Comparison of ENCODE assay signal across 13 cellular contexts in the genomic region with DNA sequence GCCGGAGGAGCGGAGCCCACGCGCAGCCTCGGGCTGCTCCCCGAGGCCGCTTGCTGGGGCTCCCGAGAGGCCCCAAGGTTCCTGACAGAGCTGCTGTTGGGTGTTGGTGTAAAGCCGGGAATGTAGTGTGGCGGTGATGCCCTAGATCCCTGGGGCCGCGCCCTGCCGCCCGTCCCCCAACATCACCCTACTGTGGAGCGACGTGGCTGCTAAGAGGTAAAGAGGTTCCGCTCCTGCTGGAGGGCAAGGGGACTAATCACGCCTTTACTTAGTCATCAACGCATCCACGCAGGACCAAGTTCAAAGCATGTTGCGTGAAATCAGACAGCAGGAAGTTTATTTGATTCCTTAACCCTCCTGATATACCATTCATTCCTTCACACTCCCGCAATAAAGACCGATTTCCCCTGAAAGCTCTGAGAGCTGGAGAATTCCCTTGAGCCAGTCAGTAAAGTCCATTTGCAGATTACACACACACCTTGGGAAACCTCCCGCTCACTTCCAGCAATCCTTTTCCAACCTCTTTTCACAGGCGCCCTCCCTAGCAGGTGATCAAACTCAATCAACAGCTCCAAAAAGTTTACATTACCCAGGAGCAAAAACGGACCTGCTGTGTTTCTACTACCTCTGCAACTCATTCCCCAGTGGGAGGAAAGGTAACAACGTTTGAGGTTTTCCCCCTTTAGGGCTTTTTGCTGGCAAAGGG. TPM values are rescaled to one million over a fixed set of nuclear protein-coding genes. Genes with fewer than 3 reads are reported as not detected.
DNase-seq lines count a peak whose midpoint lies in the region; ATAC-seq and TF ChIP-seq lines count a peak whose summit lies in the region.
"Had no signal": no experiment of that assay in that cellular context is flagged by ENCODE, and none has a peak within 500 bp of the region (broad histone marks: within the 10 kb centered on the region; RNA-seq: fewer than 3 reads in every experiment).

No MANE protein-coding gene starts in this region.

- peaks cover 5 to 7% of the 10 kb centered on the region in 2 donors for H3K4me1 Mint-ChIP-seq in effector memory CD8-positive, alpha-beta T cell (ENCODE audit: low read depth in 2 of 2)

- no peak for TF ChIP-seq CTCF in mammary epithelial cell (conservative IDR thresholded peaks at IDR 0.05 in 1 of 2, IDR thresholded peaks at IDR 0.05 in 1 of 2; ENCODE audit: extremely low read depth in 1 of 2, insufficient read depth in 1 of 2, low read depth in 1 of 2, low read length in 2 of 2)
- TF ChIP-seq CTCF in smooth muscle cell (IDR thresholded peaks at IDR 0.05; ENCODE audit: borderline replicate concordance, insufficient read depth, poor library complexity, severe bottlenecking) = no peak

- dilution Hi-C loops in mammary epithelial cell (cut with HindIII; ENCODE audit: low sequenced_read_pairs) = no loop called here

- H3K4me1 ChIP-seq in HUES6 (ENCODE audit: control insufficient read depth, insufficient read depth, low read length) (peaks cover 7% of the 10 kb centered on the region; the same call in 1 of the 2 replicates), mammary epithelial cell (ENCODE audit: insufficient read depth, low read length) (peaks cover 8% of the 10 kb centered on the region), smooth muscle cell (ENCODE audit: low read depth) (peaks cover 4% of the 10 kb centered on the region)

- H3K9me3 Mint-ChIP-seq in effector memory CD8-positive, alpha-beta T cell = peaks cover 3 to 13% of the 10 kb centered on the region in 2 donors

- peaks cover 6% of the 10 kb centered on the region for H3F3A ChIP-seq in smooth muscle cell (ENCODE audit: low read depth)

- CTCF ChIA-PET in mammary epithelial cell (lab: Charles Lee; ENCODE audit: low non-redundant PET) = interaction anchor here (0.6 kb wide), 1 partner anchor 15 kb away, joined by 3 read pairs; no protein-coding TSS in a partner anchor

- H3K4me3 ChIP-seq in HUES6 (ENCODE audit: low read depth, low read length) = peak overlapping the region; percentile 55
- H3K4me3 ChIP-seq in mammary epithelial cell (replicated peaks in 1 of 3; ENCODE audit: insufficient read depth in 1 of 3, low read depth in 2 of 3, low read length in 3 of 3) = peak overlapping the region in 1 of 3 experiments; percentile 37
- H3K4me3 ChIP-seq in smooth muscle cell = peak overlapping the region; percentile 54

- no peak overlapping the region for H3K27ac ChIP-seq in HUES6 (ENCODE audit: low read depth, low read length)
- no peak overlapping the region for H3K27ac ChIP-seq in mammary epithelial cell (ENCODE audit: insufficient read depth, low read depth, low read length)
- H3K27ac ChIP-seq in smooth muscle cell (ENCODE audit: low read depth) = no peak overlapping the region
- H3K27ac ChIP-seq: HL-60 had no signal

- no peaks in the 10 kb centered on the region for H3K36me3 Mint-ChIP-seq in effector memory CD8-positive, alpha-beta T cell (ENCODE audit: insufficient read depth)

- H2AFZ ChIP-seq in mammary epithelial cell (ENCODE audit: low read depth, low read length) (no peak overlapping the region), smooth muscle cell (ENCODE audit: low read depth) (peak overlapping the region; percentile 77)

- no peak overlapping the region for H3K27ac Mint-ChIP-seq in effector memory CD8-positive, alpha-beta T cell

- no peak for ATAC-seq in GM18873 (IDR thresholded peaks at IDR 0.05; ENCODE audit: low FRiP score, unreplicated experiment)
- ATAC-seq in effector memory CD8-positive, alpha-beta T cell (replicated peaks) = no peak

- no peak overlapping the region for H3K4me3 Mint-ChIP-seq in effector memory CD8-positive, alpha-beta T cell

- H3K27me3 ChIP-seq in HUES6 (ENCODE audit: control insufficient read depth, insufficient read depth, low read length) = peaks cover 65% of the 10 kb centered on the region
- peaks cover 42% of the 10 kb centered on the region for H3K27me3 ChIP-seq in mammary epithelial cell (ENCODE audit: insufficient read depth, low read length)
- peaks cover 45% of the 10 kb centered on the region for H3K27me3 ChIP-seq in smooth muscle cell (ENCODE audit: low read depth)

- WGBS in mammary epithelial cell (ENCODE audit: low coverage, missing lambda C conversion rate) = 4% methylated on average over 14 of the region's 27 CpGs
- WGBS in smooth muscle cell (ENCODE audit: low lambda C conversion rate) = 4% methylated on average over 27 of the region's 27 CpGs

- intact Hi-C loops in mammary epithelial cell (cut with micrococcal nuclease) = loop anchor here (5.0 kb wide), 1 partner anchor 117 kb away; no protein-coding TSS in a partner anchor

- no TSS peak for BruUV-seq in mammary epithelial cell (replicated peaks; lab: Mats Ljungman, UMichigan)

- H3K27me3 Mint-ChIP-seq in effector memory CD8-positive, alpha-beta T cell = peaks cover 24 to 30% of the 10 kb centered on the region in 2 donors

- DNase-seq in mammary epithelial cell (no peak), iris pigment epithelial cell (ENCODE audit: low read depth) (peak; percentile 6), smooth muscle cell (lab: John Stamatoyannopoulos, UW; ENCODE audit: unreplicated experiment) (no peak), middle frontal gyrus (ENCODE audit: extremely low spot score, low spot score) (no peak)
- no peak for DNase-seq in activated CD4-positive, alpha-beta T cell treated with anti-CD3 and anti-CD28 coated beads, Interleukin-2, amount 50 U/mL, for 1 hour
- no peak for DNase-seq in effector memory CD8-positive, alpha-beta T cell
- DNase-seq: activated CD4-positive, alpha-beta T cell treated with anti-CD3 and anti-CD28 coated beads for 48 hours; activated naive CD4-positive, alpha-beta T cell treated with anti-CD3 and anti-CD28 coated beads, Interleukin-2, amount 50 U/mL, for 16 hours; Calu3; NCI-H1694 treated with DMSO at 0.1 percent for 48 hours had no signal

- in situ Hi-C loops in mammary epithelial cell (cut with MboI; ENCODE audit: low sequenced_read_pairs in 2 of 2) = no loop called here

- H3K36me3 ChIP-seq in HUES6 (ENCODE audit: control insufficient read depth, insufficient read depth, low read length) = no peaks in the 10 kb centered on the region
- H3K36me3 ChIP-seq in mammary epithelial cell (ENCODE audit: insufficient read depth, low read length) = no peaks in the 10 kb centered on the region
- H3K36me3 ChIP-seq in smooth muscle cell (ENCODE audit: low read depth) = no peaks in the 10 kb centered on the region

- H3K79me2 ChIP-seq in mammary epithelial cell (ENCODE audit: insufficient read depth, low read length) (no peaks in the 10 kb centered on the region), smooth muscle cell (ENCODE audit: low read depth) (no peaks in the 10 kb centered on the region)

- H3K9ac ChIP-seq in HUES6 (ENCODE audit: low read length) = no peak overlapping the region
- no peak overlapping the region for H3K9ac ChIP-seq in mammary epithelial cell (ENCODE audit: insufficient read depth, low read length)
- H3K9ac ChIP-seq in smooth muscle cell (ENCODE audit: low read depth) = no peak overlapping the region

- H3K9me3 ChIP-seq in HUES6 (ENCODE audit: control insufficient read depth, insufficient read depth, low read depth, low read length) = no peaks in the 10 kb centered on the region
- no peaks in the 10 kb centered on the region for H3K9me3 ChIP-seq in mammary epithelial cell (replicated peaks; ENCODE audit: insufficient read depth, low read length)
- H3K9me3 ChIP-seq in smooth muscle cell (replicated peaks; ENCODE audit: low read depth) = no peaks in the 10 kb centered on the region

- peak overlapping the region; percentile 67 for H3K4me2 ChIP-seq in mammary epithelial cell (ENCODE audit: insufficient read depth, low read depth, low read length)
- peak overlapping the region; percentile 95 for H3K4me2 ChIP-seq in smooth muscle cell

- H4K20me1 ChIP-seq in mammary epithelial cell (ENCODE audit: insufficient read depth, low read length) (no peaks in the 10 kb centered on the region), smooth muscle cell (ENCODE audit: low read depth) (no peaks in the 10 kb centered on the region)

RNA-seq across cellular contexts. Expression of a gene that starts 0.6 kb away (rescaled TPM):
- total RNA-seq in mammary epithelial cell (not detected), smooth muscle cell (1.9 and 4.2 TPM in 2 replicates)
- polyA plus RNA-seq in mammary epithelial cell (0.05 TPM), smooth muscle cell (1.5 TPM in 2 replicates)
- polyA minus RNA-seq in mammary epithelial cell = not detected
- total RNA-seq: Calu3 had no signal
